In the genomic region with DNA sequence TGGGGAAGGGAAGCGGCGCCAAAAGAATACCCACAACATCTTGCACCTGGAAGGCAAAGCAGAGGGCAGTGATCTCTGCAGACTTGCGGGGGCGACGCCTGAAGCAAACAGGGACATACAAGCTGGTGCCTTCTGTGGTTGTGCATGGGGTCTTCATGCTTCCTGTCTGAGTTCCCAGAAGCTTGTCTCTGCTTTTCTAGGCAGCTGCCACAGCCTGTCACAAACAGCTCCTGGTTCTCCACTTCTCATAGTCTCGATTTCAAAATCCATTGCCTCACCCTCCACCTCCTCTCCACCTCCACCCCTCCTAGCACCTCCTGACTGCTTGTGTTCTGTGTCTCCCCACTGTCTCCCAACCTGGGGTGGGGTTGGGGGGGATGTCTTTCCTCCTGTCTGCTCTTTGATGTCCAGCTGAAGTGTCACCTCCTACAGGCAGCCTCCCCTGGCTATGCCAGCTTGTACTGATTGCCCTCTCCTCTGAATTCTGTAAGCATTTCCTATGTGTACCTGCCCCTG, we compare ENCODE assay signal across 8 cellular contexts. TPM values are rescaled to one million over a fixed set of nuclear protein-coding genes. Genes with fewer than 3 reads are reported as not detected.
A peak's percentile ranks its signal among the peaks of the same experiment; 100 is the strongest.
DNase-seq lines count a peak whose midpoint lies in the region; ATAC-seq and TF ChIP-seq lines count a peak whose summit lies in the region.

No MANE protein-coding gene starts in this region.

- H3K4me3 Mint-ChIP-seq in activated CD8-positive, alpha-beta memory T cell treated with anti-CD3 and anti-CD28 coated beads, Interleukin-2, amount 10 ng/mL, durations not matched to agents 7 days and 5 days: peak overlapping the region; percentile 69

- H3K4me1 ChIP-seq in OCI-LY3 (ENCODE audit: low read length) (peaks cover 19% of the 10 kb centered on the region), hepatocyte (ENCODE audit: insufficient read depth) (peaks cover 18% of the 10 kb centered on the region), stomach smooth muscle (ENCODE audit: control insufficient read depth, insufficient read depth, low read length) (peaks cover 10% of the 10 kb centered on the region)

- peaks cover 25% of the 10 kb centered on the region for H3K4me1 Mint-ChIP-seq in activated CD8-positive, alpha-beta memory T cell treated with anti-CD3 and anti-CD28 coated beads, Interleukin-2, amount 10 ng/mL, durations not matched to agents 7 days and 5 days

- no peaks in the 10 kb centered on the region for H3K9me2 ChIP-seq in hepatocyte (replicated peaks; ENCODE audit: insufficient read depth)

- peak overlapping the region; percentile 30 for H3K9ac ChIP-seq in OCI-LY3 (ENCODE audit: low read length)
- H3K9ac ChIP-seq in stomach smooth muscle (ENCODE audit: low read length in 2 of 2): no peak overlapping the region

- H3K9me3 ChIP-seq in OCI-LY3 (ENCODE audit: insufficient read depth, low read length): no peaks in the 10 kb centered on the region
- peaks cover 6% of the 10 kb centered on the region for H3K9me3 ChIP-seq in hepatocyte (ENCODE audit: low read depth)
- no peaks in the 10 kb centered on the region for H3K9me3 ChIP-seq in stomach smooth muscle (ENCODE audit: control insufficient read depth in 2 of 2, low read length in 2 of 2)

- H3K27me3 ChIP-seq in OCI-LY3 (ENCODE audit: low read depth, low read length) (peaks cover 33% of the 10 kb centered on the region), hepatocyte (no peaks in the 10 kb centered on the region), stomach smooth muscle (ENCODE audit: control insufficient read depth in 1 of 2, insufficient read depth in 2 of 2, low read length in 2 of 2) (peaks cover 20 to 32% of the 10 kb centered on the region in 2 donors)

- ATAC-seq in activated CD8-positive, alpha-beta memory T cell treated with anti-CD3 and anti-CD28 coated beads, Interleukin-2, amount 10 ng/mL, durations not matched to agents 7 days and 5 days: no peak
- no peak for ATAC-seq in HG02588 (IDR thresholded peaks at IDR 0.05; ENCODE audit: unreplicated experiment)
- ATAC-seq in GM21367 (IDR thresholded peaks at IDR 0.05; ENCODE audit: unreplicated experiment): no peak

- H3K27ac ChIP-seq in OCI-LY3 (ENCODE audit: low read length) (no peak overlapping the region), hepatocyte (no peak overlapping the region), stomach smooth muscle (ENCODE audit: low read length) (no peak overlapping the region)

- no peaks in the 10 kb centered on the region for H3K36me3 ChIP-seq in OCI-LY3 (replicated peaks; ENCODE audit: low read depth, low read length)
- H3K36me3 ChIP-seq in hepatocyte (replicated peaks; ENCODE audit: insufficient read depth, low read depth): no peaks in the 10 kb centered on the region
- no peaks in the 10 kb centered on the region for H3K36me3 ChIP-seq in stomach smooth muscle (ENCODE audit: control insufficient read depth in 2 of 2, insufficient read depth in 2 of 2, low read length in 2 of 2)

- H3K27ac Mint-ChIP-seq in activated CD8-positive, alpha-beta memory T cell treated with anti-CD3 and anti-CD28 coated beads, Interleukin-2, amount 10 ng/mL, durations not matched to agents 7 days and 5 days: peak overlapping the region; percentile 60

- H2AFZ ChIP-seq in OCI-LY3 (ENCODE audit: low read depth, low read length) (0 out of 2 replicates have a peak overlapping the region, but pooled peaks have one; percentile 16), hepatocyte (peak overlapping the region; percentile 63)

- WGBS in hepatocyte (ENCODE audit: low lambda C conversion rate, missing lambda C conversion rate): 54% methylated on average over 3 of the region's 6 CpGs

- peak overlapping the region; percentile 78 for H3K4me3 ChIP-seq in OCI-LY3 (ENCODE audit: low read length)
- H3K4me3 ChIP-seq in hepatocyte: no peak overlapping the region
- peak overlapping the region; percentile 51 to 73 for H3K4me3 ChIP-seq in stomach smooth muscle (ENCODE audit: low read length in 2 of 2)

- no peak for DNase-seq in activated CD8-positive, alpha-beta memory T cell treated with anti-CD3 and anti-CD28 coated beads, Interleukin-2, amount 10 ng/mL, durations not matched to agents 7 days and 5 days
- no peak for DNase-seq in activated CD8-positive, alpha-beta memory T cell treated with anti-CD3 and anti-CD28 coated beads, Interleukin-2, amount 50 U/mL, for 4 hours
- DNase-seq in hepatocyte (ENCODE audit: low spot score) (no peak), NCI-H1048 (lab: John Stamatoyannopoulos, UW) (no peak)

- H3K36me3 Mint-ChIP-seq in activated CD8-positive, alpha-beta memory T cell treated with anti-CD3 and anti-CD28 coated beads, Interleukin-2, amount 10 ng/mL, durations not matched to agents 7 days and 5 days: peaks cover 5% of the 10 kb centered on the region

- H3K4me2 ChIP-seq in OCI-LY3 (ENCODE audit: low read length) (peak overlapping the region; percentile 90), hepatocyte (peak overlapping the region; percentile 90)

- H4K20me1 ChIP-seq in OCI-LY3 (ENCODE audit: insufficient read depth, low read length) (no peaks in the 10 kb centered on the region), hepatocyte (ENCODE audit: insufficient read depth, poor library complexity, severe bottlenecking) (no peaks in the 10 kb centered on the region)

- CTCF ChIA-PET in activated CD8-positive, alpha-beta memory T cell treated with anti-CD3 and anti-CD28 coated beads, Interleukin-2, amount 10 ng/mL, durations not matched to agents 7 days and 5 days (lab: Charles Lee): interaction anchor here (1.0 to 2.7 kb wide), 12 partner anchors 9 to 123 kb away, joined by 3 to 13 read pairs (median 8); a partner anchor contains a TSS

- TF ChIP-seq CTCF in OCI-LY3 (IDR thresholded peaks at IDR 0.05; ENCODE audit: low read depth, low read length) (no peak), hepatocyte (IDR thresholded peaks at IDR 0.05; ENCODE audit: poor library complexity) (no peak)

- H3K79me2 ChIP-seq in OCI-LY3 (ENCODE audit: low read length) (no peaks in the 10 kb centered on the region), hepatocyte (no peaks in the 10 kb centered on the region)

- peaks cover 19% of the 10 kb centered on the region for H3K27me3 Mint-ChIP-seq in activated CD8-positive, alpha-beta memory T cell treated with anti-CD3 and anti-CD28 coated beads, Interleukin-2, amount 10 ng/mL, durations not matched to agents 7 days and 5 days

- no peaks in the 10 kb centered on the region for H3K9me3 Mint-ChIP-seq in activated CD8-positive, alpha-beta memory T cell treated with anti-CD3 and anti-CD28 coated beads, Interleukin-2, amount 10 ng/mL, durations not matched to agents 7 days and 5 days (ENCODE audit: low read depth)

RNA-seq across cellular contexts. Expression of a gene that starts 1.7 kb away (rescaled TPM):
- total RNA-seq in activated CD8-positive, alpha-beta memory T cell treated with anti-CD3 and anti-CD28 coated beads, Interleukin-2, amount 10 ng/mL, durations not matched to agents 7 days and 5 days: under 1 TPM in 1 of 2 experiments, not detected in 1; 0.30 TPM
- 42.6 and 62.3 TPM in 2 replicates for total RNA-seq in hepatocyte
- polyA plus RNA-seq in hepatocyte: 48.9 and 70.2 TPM in 2 replicates

RNA-seq across cellular contexts. Expression of a gene that starts 28.8 kb away (rescaled TPM):
- 10 to 100 TPM; 53.5 to 56.9 TPM for total RNA-seq in activated CD8-positive, alpha-beta memory T cell treated with anti-CD3 and anti-CD28 coated beads, Interleukin-2, amount 10 ng/mL, durations not matched to agents 7 days and 5 days
- 42.9 and 52.5 TPM in 2 replicates for total RNA-seq in hepatocyte
- 28.5 and 35.7 TPM in 2 replicates for polyA plus RNA-seq in hepatocyte

Comparison
In these comparisons a context has a peak if more than half of its experiments do, and no peak if none do; other contexts are left out.
1. RNA of a gene that starts 1.7 kb away (total RNA-seq): 42.6 to 62.3 TPM in hepatocyte; 0.30 TPM in activated CD8-positive, alpha-beta memory T cell treated with anti-CD3 and anti-CD28 coated beads, Interleukin-2, amount 10 ng/mL, durations not matched to agents 7 days and 5 days; every median in the first group is over 10 times any median in the second.